Comparison of ENCODE assay signal across 2 cellular contexts in the genomic region with DNA sequence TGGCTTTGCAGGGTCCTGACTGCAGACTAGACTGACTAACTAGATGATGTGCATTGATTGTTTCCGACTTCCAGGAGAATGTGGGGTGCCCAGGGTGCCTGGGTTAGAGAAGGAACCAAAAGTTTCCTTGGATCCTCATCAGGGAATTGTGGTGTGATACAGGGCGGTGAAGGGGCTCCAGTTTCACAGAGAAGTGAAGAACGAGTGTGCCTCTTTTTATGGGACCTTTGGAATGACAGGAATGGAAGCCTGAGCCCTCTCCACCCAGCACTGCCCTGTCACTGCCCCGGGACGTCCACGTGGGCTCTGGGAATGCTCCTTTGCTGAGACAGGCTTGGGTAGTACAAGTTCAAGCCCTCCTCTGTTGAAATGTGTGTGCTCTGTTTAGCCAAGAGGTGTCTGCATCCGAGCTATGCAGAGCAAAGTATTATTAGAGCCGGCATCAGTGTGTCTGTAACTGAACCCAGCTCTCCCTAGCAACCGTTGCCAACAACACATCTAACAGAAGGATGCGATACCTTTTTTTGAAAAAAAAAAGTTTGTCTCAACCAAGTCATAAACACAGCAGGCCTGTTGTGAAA.
TF ChIP-seq lines count a peak whose summit lies in the region.

No MANE protein-coding gene starts in this region.

TF ChIP-seq in GM23338, 12 proteins besides CTCF, POLR2A, EP300 and RAD21 (continued from another document):
- no peak for TF ChIP-seq ZNF462 (CRISPR knock-in tag; IDR thresholded peaks at IDR 0.05)
- TF ChIP-seq JUNB (IDR thresholded peaks at IDR 0.05; ENCODE audit: unreplicated experiment) = no peak
- no peak for TF ChIP-seq CREB1 (CRISPR knock-in tag; IDR thresholded peaks at IDR 0.05; ENCODE audit: low read depth)
- TF ChIP-seq REST (IDR thresholded peaks at IDR 0.05; ENCODE audit: unreplicated experiment) = no peak
- TF ChIP-seq NANOG (IDR thresholded peaks at IDR 0.05; ENCODE audit: borderline replicate concordance) = no peak
- no peak for TF ChIP-seq ZNF114 (CRISPR knock-in tag; IDR thresholded peaks at IDR 0.05)
- TF ChIP-seq, protein P1, sequence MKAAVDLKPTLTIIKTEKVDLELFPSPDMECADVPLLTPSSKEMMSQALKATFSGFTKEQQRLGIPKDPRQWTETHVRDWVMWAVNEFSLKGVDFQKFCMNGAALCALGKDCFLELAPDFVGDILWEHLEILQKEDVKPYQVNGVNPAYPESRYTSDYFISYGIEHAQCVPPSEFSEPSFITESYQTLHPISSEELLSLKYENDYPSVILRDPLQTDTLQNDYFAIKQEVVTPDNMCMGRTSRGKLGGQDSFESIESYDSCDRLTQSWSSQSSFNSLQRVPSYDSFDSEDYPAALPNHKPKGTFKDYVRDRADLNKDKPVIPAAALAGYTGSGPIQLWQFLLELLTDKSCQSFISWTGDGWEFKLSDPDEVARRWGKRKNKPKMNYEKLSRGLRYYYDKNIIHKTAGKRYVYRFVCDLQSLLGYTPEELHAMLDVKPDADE (IDR thresholded peaks at IDR 0.05) = no peak

TF ChIP-seq in SK-N-SH treated with all-trans-retinoic acid at 6 μM for 48 hours, 23 proteins besides CTCF, POLR2A, EP300 and RAD21 (continued from another document):
- TF ChIP-seq TSHZ2 (CRISPR knock-in tag; IDR thresholded peaks at IDR 0.05) = no peak
- TF ChIP-seq, protein P2, sequence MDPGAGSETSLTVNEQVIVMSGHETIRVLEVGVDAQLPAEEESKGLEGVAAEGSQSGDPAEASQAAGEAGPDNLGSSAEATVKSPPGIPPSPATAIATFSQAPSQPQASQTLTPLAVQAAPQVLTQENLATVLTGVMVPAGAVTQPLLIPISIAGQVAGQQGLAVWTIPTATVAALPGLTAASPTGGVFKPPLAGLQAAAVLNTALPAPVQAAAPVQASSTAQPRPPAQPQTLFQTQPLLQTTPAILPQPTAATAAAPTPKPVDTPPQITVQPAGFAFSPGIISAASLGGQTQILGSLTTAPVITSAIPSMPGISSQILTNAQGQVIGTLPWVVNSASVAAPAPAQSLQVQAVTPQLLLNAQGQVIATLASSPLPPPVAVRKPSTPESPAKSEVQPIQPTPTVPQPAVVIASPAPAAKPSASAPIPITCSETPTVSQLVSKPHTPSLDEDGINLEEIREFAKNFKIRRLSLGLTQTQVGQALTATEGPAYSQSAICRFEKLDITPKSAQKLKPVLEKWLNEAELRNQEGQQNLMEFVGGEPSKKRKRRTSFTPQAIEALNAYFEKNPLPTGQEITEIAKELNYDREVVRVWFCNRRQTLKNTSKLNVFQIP (CRISPR knock-in tag; IDR thresholded peaks at IDR 0.05; ENCODE audit: borderline replicate concordance, low read depth) = no peak
- no peak for TF ChIP-seq TOX (CRISPR knock-in tag; IDR thresholded peaks at IDR 0.05; ENCODE audit: borderline replicate concordance)
- no peak for TF ChIP-seq CSDC2 (CRISPR knock-in tag; IDR thresholded peaks at IDR 0.05)
- no peak for TF ChIP-seq ZNF8 (CRISPR knock-in tag; IDR thresholded peaks at IDR 0.05)
- no peak for TF ChIP-seq PPARA (CRISPR knock-in tag; IDR thresholded peaks at IDR 0.05; ENCODE audit: borderline replicate concordance)
- no peak for TF ChIP-seq GLIS3 (CRISPR knock-in tag; IDR thresholded peaks at IDR 0.05)
- TF ChIP-seq OSR1 (CRISPR knock-in tag; IDR thresholded peaks at IDR 0.05) = no peak
- no peak for TF ChIP-seq ESRRG (CRISPR knock-in tag; IDR thresholded peaks at IDR 0.05)
- TF ChIP-seq ISL1 (CRISPR knock-in tag; IDR thresholded peaks at IDR 0.05) = no peak
TF ChIP-seq in SK-N-SH treated with all-trans-retinoic acid at 6 μM for 48 hours: peak in this region for 0.
